ENCODE assay signal across 12 cellular contexts in the genomic region with DNA sequence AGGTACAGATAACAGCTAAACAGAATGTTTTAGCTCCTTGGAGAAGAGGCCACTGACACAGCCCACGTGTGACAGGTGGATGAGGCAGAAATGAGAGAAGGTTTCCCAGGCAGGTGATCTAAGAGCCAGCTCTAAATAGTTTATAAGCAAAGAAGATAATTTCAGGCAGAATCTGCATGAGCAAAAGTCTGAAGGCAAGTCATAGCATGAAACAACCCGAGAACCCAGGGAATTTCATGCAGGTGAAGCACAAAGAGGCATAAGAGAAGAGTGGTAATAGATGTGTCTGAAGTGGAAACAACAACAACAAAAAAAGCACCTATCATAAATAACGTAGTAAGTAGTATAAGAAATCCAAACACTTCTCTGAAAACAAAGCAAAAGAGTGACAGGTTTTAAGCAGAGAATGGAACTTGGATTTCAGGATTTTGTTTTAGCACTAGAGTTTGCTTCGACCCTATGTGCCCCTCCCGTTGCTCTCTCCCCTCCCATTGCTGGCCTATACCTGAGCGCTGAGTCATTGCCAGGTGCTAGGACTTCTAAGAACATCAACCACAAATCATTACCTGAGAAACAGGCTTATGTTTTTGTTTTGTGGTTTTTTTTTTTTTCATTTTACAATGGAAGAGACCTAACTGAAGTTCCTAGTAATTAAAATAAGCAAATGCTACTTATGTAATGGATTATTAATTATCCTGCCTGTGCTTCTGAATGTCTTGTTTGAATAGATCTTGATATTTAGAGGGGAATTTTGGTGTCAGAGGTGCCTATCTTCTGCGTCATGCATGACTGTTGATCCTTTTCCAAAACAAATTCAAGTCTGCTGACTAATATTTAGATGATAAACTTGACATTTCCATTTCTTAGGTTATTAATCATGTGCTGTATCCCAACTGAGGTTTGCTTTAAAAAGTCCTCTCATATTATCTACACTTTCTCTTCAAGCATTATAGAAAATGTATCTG.
DNase-seq lines count a peak whose midpoint lies in the region; ATAC-seq, FAIRE-seq and TF ChIP-seq lines count a peak whose summit lies in the region.
"Had no signal": no experiment of that assay in that cellular context is flagged by ENCODE, and none has a peak within 500 bp of the region (broad histone marks: within the 10 kb centered on the region; RNA-seq: fewer than 3 reads in every experiment).

No MANE protein-coding gene starts in this region.

- no peak overlapping the region for H3K56ac ChIP-seq in mesendoderm (ENCODE audit: low read length)

- no peaks in the 10 kb centered on the region for H3K79me1 ChIP-seq in mesendoderm (ENCODE audit: low read length)

- H3K36me3 ChIP-seq in astrocyte (ENCODE audit: insufficient read depth, low read length) (no peaks in the 10 kb centered on the region), mesendoderm (ENCODE audit: control insufficient read depth, insufficient read depth, low read length) (no peaks in the 10 kb centered on the region)
- H3K36me3 ChIP-seq: gastrocnemius medialis had no signal

- ATAC-seq in GM19351 (IDR thresholded peaks at IDR 0.05; ENCODE audit: unreplicated experiment) (peak; percentile 60), GM21423 (IDR thresholded peaks at IDR 0.05; ENCODE audit: unreplicated experiment) (no peak), T-cell (replicated peaks in 1 of 4) (no peak)
- ATAC-seq in naive thymus-derived CD8-positive, alpha-beta T cell = no peak
- ATAC-seq: gastrocnemius medialis, K562 had no signal

- H3K18ac ChIP-seq in mesendoderm (ENCODE audit: low read length) = no peak overlapping the region

- no peaks in the 10 kb centered on the region for H3K27me3 ChIP-seq in astrocyte (ENCODE audit: insufficient read depth, low read length)
- H3K27me3 ChIP-seq in mesendoderm (ENCODE audit: insufficient read depth, low read length, poor library complexity) = no peaks in the 10 kb centered on the region
- H3K27me3 ChIP-seq: gastrocnemius medialis had no signal

- H4K20me1 ChIP-seq in astrocyte (ENCODE audit: insufficient read depth, low read length) = no peaks in the 10 kb centered on the region

- no peak overlapping the region for H2BK15ac ChIP-seq in mesendoderm (replicated peaks; ENCODE audit: low read depth)

- CTCF ChIA-PET in T-cell (lab: Charles Lee) = no interaction called here

- H3K4me3 Mint-ChIP-seq in astrocyte (ENCODE audit: unreplicated experiment) (no peak overlapping the region), T-cell (no peak overlapping the region)
- no peak overlapping the region for H3K4me3 Mint-ChIP-seq in naive thymus-derived CD8-positive, alpha-beta T cell

- H4K8ac ChIP-seq in mesendoderm (ENCODE audit: low read depth, low read length) = no peak overlapping the region

- H3K4me2 ChIP-seq in astrocyte (ENCODE audit: low read length) = peak overlapping the region; percentile 46
- no peak overlapping the region for H3K4me2 ChIP-seq in mesendoderm (ENCODE audit: low read length)

- peaks cover 8% of the 10 kb centered on the region for H3K4me1 Mint-ChIP-seq in astrocyte (ENCODE audit: low read depth, unreplicated experiment)
- no peaks in the 10 kb centered on the region for H3K4me1 Mint-ChIP-seq in naive thymus-derived CD8-positive, alpha-beta T cell
- no peaks in the 10 kb centered on the region for H3K4me1 Mint-ChIP-seq in T-cell

- H3K23ac ChIP-seq in mesendoderm (ENCODE audit: low read length) = no peak overlapping the region

- POLR2A ChIA-PET in naive thymus-derived CD8-positive, alpha-beta T cell (lab: Charles Lee) = no interaction called here
- POLR2A ChIA-PET in T-cell (lab: Charles Lee) = no interaction called here

- H3K9me3 Mint-ChIP-seq in astrocyte (ENCODE audit: unreplicated experiment) (no peaks in the 10 kb centered on the region), T-cell (no peaks in the 10 kb centered on the region)
- H3K9me3 Mint-ChIP-seq in naive thymus-derived CD8-positive, alpha-beta T cell = peaks cover 0 to 4% (median 0%) of the 10 kb centered on the region in 9 donors

- no peaks in the 10 kb centered on the region for H3K27me3 Mint-ChIP-seq in astrocyte (ENCODE audit: low read depth, unreplicated experiment)
- peaks cover under 1 to 12% (median 6%) of the 10 kb centered on the region in 5 donors for H3K27me3 Mint-ChIP-seq in naive thymus-derived CD8-positive, alpha-beta T cell
- H3K27me3 Mint-ChIP-seq in T-cell = no peaks in the 10 kb centered on the region

- no peak for FAIRE-seq in astrocyte (lab: Jason Lieb, UNC)
- FAIRE-seq: K562 had no signal

- no peak overlapping the region for H4K5ac ChIP-seq in mesendoderm (ENCODE audit: low read length)

- H3K27ac ChIP-seq in astrocyte (ENCODE audit: low read depth, low read length) = no peak overlapping the region
- no peak overlapping the region for H3K27ac ChIP-seq in mesendoderm (ENCODE audit: low read depth, low read length)
- H3K27ac ChIP-seq: gastrocnemius medialis had no signal

- H3K4me3 ChIP-seq in astrocyte (ENCODE audit: insufficient read depth, low read depth, low read length) = no peak overlapping the region
- H3K4me3 ChIP-seq in mesendoderm (ENCODE audit: low read length) = no peak overlapping the region
- H3K4me3 ChIP-seq: gastrocnemius medialis, K562 had no signal

- no peak overlapping the region for H2AK5ac ChIP-seq in mesendoderm (ENCODE audit: low read length)

- WGBS in mesendoderm (ENCODE audit: extremely low coverage, insufficient coverage, low lambda C conversion rate) = no CpG with 5 or more reads among the region's 7 CpGs

- peak overlapping the region; percentile 31 for H3K9ac ChIP-seq in astrocyte (ENCODE audit: low read length)
- no peak overlapping the region for H3K9ac ChIP-seq in mesendoderm (ENCODE audit: low read length)

- H3K79me2 ChIP-seq in astrocyte (ENCODE audit: insufficient read depth, low read length) = no peaks in the 10 kb centered on the region
- H3K79me2 ChIP-seq in mesendoderm (ENCODE audit: control insufficient read depth, insufficient read depth, low read length) = no peaks in the 10 kb centered on the region

- no peak overlapping the region for H2AFZ ChIP-seq in astrocyte (ENCODE audit: low read depth, low read length)

- DNase-seq in NCI-H1105 (lab: John Stamatoyannopoulos, UW) (peak; percentile 75), astrocyte (ENCODE audit: low read depth) (peak; percentile 60), mesendoderm (peak; percentile 44), T-cell (no peak)
- DNase-seq in naive thymus-derived CD8-positive, alpha-beta T cell = no peak
- no peak for DNase-seq in activated CD4-positive, alpha-beta T cell treated with anti-CD3 and anti-CD28 coated beads for 4 hours
- DNase-seq: activated CD4-positive, CD25-positive, alpha-beta regulatory T cell; gastrocnemius medialis; midbrain had no signal

- no peak overlapping the region for H3K4ac ChIP-seq in mesendoderm (ENCODE audit: low read depth, low read length)

- H3K9me3 ChIP-seq in astrocyte (ENCODE audit: insufficient read depth, low read depth, low read length) = no peaks in the 10 kb centered on the region
- H3K9me3 ChIP-seq: gastrocnemius medialis had no signal

- H3K36me3 Mint-ChIP-seq in astrocyte (ENCODE audit: low read depth, unreplicated experiment) = no peaks in the 10 kb centered on the region
- H3K36me3 Mint-ChIP-seq in naive thymus-derived CD8-positive, alpha-beta T cell = no peaks in the 10 kb centered on the region
- no peaks in the 10 kb centered on the region for H3K36me3 Mint-ChIP-seq in T-cell

- H2BK120ac ChIP-seq in mesendoderm (ENCODE audit: low read depth, low read length) = no peak overlapping the region

- no peak overlapping the region for H3K27ac Mint-ChIP-seq in astrocyte (ENCODE audit: unreplicated experiment)
- H3K27ac Mint-ChIP-seq in naive thymus-derived CD8-positive, alpha-beta T cell = no peak overlapping the region
- H3K27ac Mint-ChIP-seq in T-cell = no peak overlapping the region

- no peak for TF ChIP-seq CTCF in astrocyte (IDR thresholded peaks at IDR 0.05; ENCODE audit: insufficient read depth, low read depth, low read length)

- peaks cover 5% of the 10 kb centered on the region for H3K4me1 ChIP-seq in astrocyte (ENCODE audit: insufficient read depth, low read length)
- no peaks in the 10 kb centered on the region for H3K4me1 ChIP-seq in mesendoderm (ENCODE audit: control insufficient read depth, low read depth, low read length)
- H3K4me1 ChIP-seq: gastrocnemius medialis had no signal

- no peak overlapping the region for H2BK5ac ChIP-seq in mesendoderm (ENCODE audit: low read length)

Comparison
In these comparisons a context has a peak if more than half of its experiments do, and no peak if none do; other contexts are left out.
1. DNase-seq: peak in NCI-H1105 (single experiment), astrocyte (single experiment) and mesendoderm (single experiment); none in naive thymus-derived CD8-positive, alpha-beta T cell (0 of 10), activated CD4-positive, alpha-beta T cell treated with anti-CD3 and anti-CD28 coated beads for 4 hours (0 of 2) and T-cell (0 of 34).